Comparison of ENCODE assay signal across 12 cellular contexts in genomic region chr19:3097442-3097871, GRCh38. TPM values are rescaled to one million over a fixed set of nuclear protein-coding genes. Genes with fewer than 3 reads are reported as not detected.
DNase-seq lines count a peak whose midpoint lies in the region; ATAC-seq and TF ChIP-seq lines count a peak whose summit lies in the region.
"Had no signal": no experiment of that assay in that cellular context is flagged by ENCODE, and none has a peak within 500 bp of the region (broad histone marks: within the 10 kb centered on the region; RNA-seq: fewer than 3 reads in every experiment).

No MANE protein-coding gene starts in this region.

- peaks cover 59% of the 10 kb centered on the region for H3K4me1 ChIP-seq in muscle layer of colon (ENCODE audit: insufficient read depth, low read length)

- H3K36me3 ChIP-seq in MG63 = no peaks in the 10 kb centered on the region
- no peaks in the 10 kb centered on the region for H3K36me3 ChIP-seq in muscle layer of colon (ENCODE audit: insufficient read depth, low read length)

- no peaks in the 10 kb centered on the region for H3K27me3 ChIP-seq in MG63
- H3K27me3 ChIP-seq in muscle layer of colon (ENCODE audit: control insufficient read depth in 1 of 2, insufficient read depth in 2 of 2, low read length in 2 of 2) = no peaks in the 10 kb centered on the region

- ATAC-seq in GM18502 (IDR thresholded peaks at IDR 0.05; ENCODE audit: poor library complexity, unreplicated experiment) (no peak), HG02678 (IDR thresholded peaks at IDR 0.05; ENCODE audit: unreplicated experiment) (no peak), HG03521 (IDR thresholded peaks at IDR 0.05; ENCODE audit: unreplicated experiment) (no peak)
- ATAC-seq: esophagus mucosa had no signal

- no peak for DNase-seq in MG63
- DNase-seq in epithelial cell of proximal tubule (ENCODE audit: low read depth) = no peak
- no peak for DNase-seq in DMS153 treated with DMSO at 0.1 percent for 48 hours (lab: John Stamatoyannopoulos, UW; ENCODE audit: unreplicated experiment)
- DNase-seq: amygdala, NCI-H187 treated with DMSO at 0.1 percent for 48 hours had no signal

- H3K27ac ChIP-seq in muscle layer of colon (ENCODE audit: low read depth, low read length) = peak overlapping the region; percentile 55
- peak overlapping the region; percentile 13 for H3K27ac ChIP-seq in temporal lobe (ENCODE audit: low read depth, low read length)

- H3K9ac ChIP-seq in muscle layer of colon (ENCODE audit: low read length) = peak overlapping the region; percentile 54

- H3K9me3 ChIP-seq in MG63 (no peaks in the 10 kb centered on the region), muscle layer of colon (ENCODE audit: low read length) (no peaks in the 10 kb centered on the region)

- H3K4me3 ChIP-seq in MG63 (peak overlapping the region; percentile 42; the same call in 1 of the 2 replicates), epithelial cell of proximal tubule (ENCODE audit: low read depth, low read length) (peak overlapping the region; percentile 32), muscle layer of colon (ENCODE audit: low read depth in 1 of 2, low read length in 2 of 2) (peak overlapping the region in 1 of 2 donors; percentile 77)

- no peak for TF ChIP-seq CTCF in epithelial cell of proximal tubule (conservative IDR thresholded peaks at IDR 0.05; ENCODE audit: low read depth, low read length)

RNA-seq across cellular contexts. Expression of gene GNA11, which starts 3.3 kb away (rescaled TPM):
- 29.7 and 46.0 TPM in 2 replicates for total RNA-seq in MG63 (2014; rRNA removed; shearing (Covaris generic); ENCODE audit: low replicate concordance)
- total RNA-seq in epithelial cell of proximal tubule (40.5 and 75.6 TPM in 2 replicates), temporal lobe (43.8 TPM)

RNA-seq across cellular contexts. Expression of gene TLE5, which starts 35.2 kb away (rescaled TPM):
- 165 and 217 TPM in 2 replicates for total RNA-seq in MG63 (2014; rRNA removed; shearing (Covaris generic); ENCODE audit: low replicate concordance)
- total RNA-seq in epithelial cell of proximal tubule = 238 and 310 TPM in 2 replicates
- total RNA-seq in temporal lobe = 103 TPM

RNA-seq across cellular contexts. Expression of gene GNA15, which starts 38.4 kb away (rescaled TPM):
- total RNA-seq in MG63 (2014; rRNA removed; shearing (Covaris generic); ENCODE audit: low replicate concordance) = not detected in 2 replicates
- 1.2 TPM in 2 replicates for total RNA-seq in epithelial cell of proximal tubule
- 0.25 TPM for total RNA-seq in temporal lobe
- total RNA-seq: lung microvascular endothelial cell had no signal
